In the genomic region with DNA sequence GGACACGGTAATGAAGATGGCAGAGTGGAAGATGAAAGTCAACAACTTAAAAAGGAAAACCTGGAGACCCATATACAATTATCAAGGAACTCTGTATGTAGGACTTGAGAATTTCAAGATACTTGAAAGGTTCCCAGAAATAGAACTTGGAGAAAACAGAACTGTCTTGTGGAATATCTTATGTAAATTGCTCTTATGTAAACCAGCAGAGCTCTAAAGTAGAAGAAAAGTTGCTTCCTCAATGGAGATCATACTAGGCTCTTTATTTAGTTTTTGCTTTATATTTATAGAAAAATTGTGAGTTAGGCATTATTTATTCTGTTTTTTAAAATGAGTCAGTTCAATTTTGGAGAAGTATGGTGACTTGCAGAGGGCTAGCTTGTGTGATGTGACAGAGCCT, we compare ENCODE assay signal across 1 cellular context.
TF ChIP-seq lines count a peak whose summit lies in the region.

No MANE protein-coding gene starts in this region.

TF ChIP-seq in IMR-90, 13 proteins besides CTCF, POLR2A, EP300 and RAD21 (continued from another document):
- TF ChIP-seq, protein P1, sequence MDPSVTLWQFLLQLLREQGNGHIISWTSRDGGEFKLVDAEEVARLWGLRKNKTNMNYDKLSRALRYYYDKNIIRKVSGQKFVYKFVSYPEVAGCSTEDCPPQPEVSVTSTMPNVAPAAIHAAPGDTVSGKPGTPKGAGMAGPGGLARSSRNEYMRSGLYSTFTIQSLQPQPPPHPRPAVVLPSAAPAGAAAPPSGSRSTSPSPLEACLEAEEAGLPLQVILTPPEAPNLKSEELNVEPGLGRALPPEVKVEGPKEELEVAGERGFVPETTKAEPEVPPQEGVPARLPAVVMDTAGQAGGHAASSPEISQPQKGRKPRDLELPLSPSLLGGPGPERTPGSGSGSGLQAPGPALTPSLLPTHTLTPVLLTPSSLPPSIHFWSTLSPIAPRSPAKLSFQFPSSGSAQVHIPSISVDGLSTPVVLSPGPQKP (IDR thresholded peaks at IDR 0.05; ENCODE audit: borderline replicate concordance, low read depth, low read length), result no peak
- TF ChIP-seq, protein P2, sequence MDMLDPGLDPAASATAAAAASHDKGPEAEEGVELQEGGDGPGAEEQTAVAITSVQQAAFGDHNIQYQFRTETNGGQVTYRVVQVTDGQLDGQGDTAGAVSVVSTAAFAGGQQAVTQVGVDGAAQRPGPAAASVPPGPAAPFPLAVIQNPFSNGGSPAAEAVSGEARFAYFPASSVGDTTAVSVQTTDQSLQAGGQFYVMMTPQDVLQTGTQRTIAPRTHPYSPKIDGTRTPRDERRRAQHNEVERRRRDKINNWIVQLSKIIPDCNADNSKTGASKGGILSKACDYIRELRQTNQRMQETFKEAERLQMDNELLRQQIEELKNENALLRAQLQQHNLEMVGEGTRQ (IDR thresholded peaks at IDR 0.05; ENCODE audit: low read depth, low read length), result no peak
- no peak for TF ChIP-seq NFE2L2 (IDR thresholded peaks at IDR 0.05; ENCODE audit: low read depth, low read length)
- TF ChIP-seq FOS (IDR thresholded peaks at IDR 0.05; ENCODE audit: low read depth, low read length), result no peak
